ENCODE assay signal across 8 cellular contexts in genomic region chr19:39444598-39445257, GRCh38. TPM values are rescaled to one million over a fixed set of nuclear protein-coding genes. Genes with fewer than 3 reads are reported as not detected.
DNase-seq lines count a peak whose midpoint lies in the region; ATAC-seq, FAIRE-seq and TF ChIP-seq lines count a peak whose summit lies in the region.

No MANE protein-coding gene starts in this region.

- peaks cover 13% of the 10 kb centered on the region for H3K27me3 Mint-ChIP-seq in brain

- H3K4me3 ChIP-seq in A549 (peak overlapping the region; percentile 80), HL-60 (replicated peaks; ENCODE audit: insufficient read depth, low read length) (peak overlapping the region; percentile 81), left lung (peak overlapping the region; percentile 83 to 88), transverse colon (peak overlapping the region; percentile 61 to 95 (median 91))

- CTCF ChIA-PET in A549 (lab: Yijun Ruan, JAX) = interaction anchor here (0.6 to 14.2 kb wide), 16 partner anchors 9 to 588 kb away, joined by 3 to 279 read pairs (median 3); partner anchors contain the start of genes EID2B and RPS16

- peaks cover 41% of the 10 kb centered on the region for H3K36me3 Mint-ChIP-seq in brain

- whole genome bisulfite sequencing in A549 (ENCODE audit: missing lambda C conversion rate) = 3% methylated on average over 20 of the region's 20 CpGs
- WGBS in transverse colon (ENCODE audit: low coverage in 1 of 2), 2 donors = 2 to 5% methylated on average over 15 to 20 of the region's 20 CpGs

- DNase-seq in A549 (ENCODE audit: low read depth in 1 of 2, low spot score in 1 of 2) = no peak
- DNase-seq in HL-60 (ENCODE audit: low read depth in 1 of 2, low spot score in 1 of 2) = no peak
- DNase-seq in left lung = no peak
- no peak for DNase-seq in transverse colon
- no peak for DNase-seq in NCI-H510A (lab: John Stamatoyannopoulos, UW)
- DNase-seq in NCI-H526 treated with DMSO at 0.1 percent for 48 hours (lab: John Stamatoyannopoulos, UW) = no peak

- peak overlapping the region; percentile 94 to 98 (median 96) for H3K4me3 Mint-ChIP-seq in brain

- H3K36me3 ChIP-seq in left lung = peaks cover 0 to 15% of the 10 kb centered on the region in 2 donors
- no peaks in the 10 kb centered on the region for H3K36me3 ChIP-seq in transverse colon

- POLR2A ChIA-PET in A549 (lab: Yijun Ruan, JAX) = interaction anchor here (0.7 to 2.9 kb wide), 24 partner anchors 9 to 389 kb away, joined by 3 to 124 read pairs (median 5); partner anchors contain the start of genes DYRK1B, EID2, EID2B and MED29

- no peak for TF ChIP-seq RAD21 in A549 (conservative IDR thresholded peaks at IDR 0.05 in 1 of 2, IDR thresholded peaks at IDR 0.05 in 1 of 2)

- intact Hi-C loops in left lung (cut with DNase I) (no loop called here), transverse colon (cut with DNase I; ENCODE audit: low total_unique reads) (no loop called here)

- peak overlapping the region; percentile 77 for H3K4me2 ChIP-seq in A549

- ATAC-seq in A549 (peak; percentile 12 to 18; a peak in 5 of 6 replicates), left lung (peak; percentile 10), HG03039 (IDR thresholded peaks at IDR 0.05; ENCODE audit: unreplicated experiment) (no peak)

- no peaks in the 10 kb centered on the region for H3K9me3 Mint-ChIP-seq in brain

- peaks cover 54% of the 10 kb centered on the region for H3K4me1 Mint-ChIP-seq in brain

- peaks cover 34% of the 10 kb centered on the region for H3K4me1 ChIP-seq in A549
- peaks cover 20 to 53% of the 10 kb centered on the region in 2 donors for H3K4me1 ChIP-seq in left lung
- peaks cover 13 to 42% (median 26%) of the 10 kb centered on the region in 4 donors for H3K4me1 ChIP-seq in transverse colon

- peak overlapping the region; percentile 93 to 99 (median 98) for H3K27ac Mint-ChIP-seq in brain

- TF ChIP-seq EP300 in A549 (IDR thresholded peaks at IDR 0.05) = no peak
- no peak for TF ChIP-seq EP300 in transverse colon (IDR thresholded peaks at IDR 0.05; ENCODE audit: low read depth)

- no peak for TF ChIP-seq POLR2A in A549 (IDR thresholded peaks at IDR 0.05; ENCODE audit: low read length)
- TF ChIP-seq POLR2A in transverse colon (IDR thresholded peaks at IDR 0.05) = no peak

- in situ Hi-C loops in transverse colon (cut with MboI; ENCODE audit: low pct_ligation_motif_present in 1 of 4, low pct_unique_long_range_greater_than_20kb in 1 of 4, low sequenced_read_pairs in 3 of 4) = loop anchor here in 3 of 4 donors (5.0 to 25.0 kb wide), 3 partner anchors 88 to 93 kb away; partner anchors contain the start of genes EID2B (in 3 of the 3) and EID2 (in 1 of the 3)

- peak overlapping the region; percentile 86 to 90 for H3K27ac ChIP-seq in A549
- H3K27ac ChIP-seq in HL-60 (replicated peaks) = peak overlapping the region; percentile 78
- peak overlapping the region; percentile 96 for H3K27ac ChIP-seq in left lung
- peak overlapping the region; percentile 88 to 98 (median 96) for H3K27ac ChIP-seq in transverse colon

- FAIRE-seq in A549 (lab: Jason Lieb, UNC) = no peak

- TF ChIP-seq CTCF in A549 (IDR thresholded peaks at IDR 0.05) = no peak
- no peak for TF ChIP-seq CTCF in HL-60 (IDR thresholded peaks at IDR 0.05; ENCODE audit: insufficient read depth, low read length)
- no peak for TF ChIP-seq CTCF in brain (conservative IDR thresholded peaks at IDR 0.05)
- TF ChIP-seq CTCF in left lung (IDR thresholded peaks at IDR 0.05) = no peak
- TF ChIP-seq CTCF in transverse colon (IDR thresholded peaks at IDR 0.05) = no peak

- H3K9me3 ChIP-seq in A549 (no peaks in the 10 kb centered on the region), left lung (no peaks in the 10 kb centered on the region), transverse colon (no peaks in the 10 kb centered on the region)

- no peaks in the 10 kb centered on the region for H3K27me3 ChIP-seq in HL-60 (ENCODE audit: insufficient read depth, poor library complexity, severe bottlenecking)
- H3K27me3 ChIP-seq in left lung = no peaks in the 10 kb centered on the region
- H3K27me3 ChIP-seq in transverse colon = no peaks in the 10 kb centered on the region

TF ChIP-seq in A549, 52 proteins besides CTCF, POLR2A, EP300 and RAD21 (continues in another document):
- peak; percentile 82; the same call in 1 of the 2 replicates for TF ChIP-seq TP53 (CRISPR knock-in tag; IDR thresholded peaks at IDR 0.05)
- no peak for TF ChIP-seq NPAS2 (CRISPR knock-in tag; IDR thresholded peaks at IDR 0.05; ENCODE audit: borderline replicate concordance)
- TF ChIP-seq HDAC2 (IDR thresholded peaks at IDR 0.05) = no peak
- no peak for TF ChIP-seq MAX (IDR thresholded peaks at IDR 0.05)
- 0 out of 2 replicates have a peak, but pooled peaks have one; percentile 47 for TF ChIP-seq HMGXB4 (CRISPR knock-in tag; IDR thresholded peaks at IDR 0.05; ENCODE audit: borderline replicate concordance)
- TF ChIP-seq PHF8 (IDR thresholded peaks at IDR 0.05; ENCODE audit: borderline replicate concordance, low read depth) = peak; percentile 85
- TF ChIP-seq CHD4 (IDR thresholded peaks at IDR 0.05; ENCODE audit: borderline replicate concordance) = 0 out of 2 replicates have a peak, but pooled peaks have one; percentile 44
- 0 out of 2 replicates have a peak, but pooled peaks have one; percentile 18 for TF ChIP-seq GATA3 (IDR thresholded peaks at IDR 0.05; ENCODE audit: borderline replicate concordance)

RNA-seq across cellular contexts. Expression of gene SUPT5H, which starts 0.7 kb away (rescaled TPM):
- polyA plus RNA-seq in A549 (2011; rRNA removed) = 133 and 186 TPM in 2 replicates
- 147 and 165 TPM in 2 replicates for polyA plus RNA-seq in A549 (2012; cell fraction: cytosol; rRNA removed)
- 393 and 418 TPM in 2 replicates for polyA plus RNA-seq in A549 (2012; cell fraction: nucleus; rRNA removed)
- 200 to 223 TPM (median 222 TPM) in 3 replicates for polyA plus RNA-seq in A549 (2017; fragmentation: RNase III; extraction: RNeasy Plus Mini Kit Qiagen cat#74134 plus additional on column Dnase treatment)
- polyA minus RNA-seq in A549 (2011; rRNA and poly(A)+ RNA removed) = 133 and 149 TPM in 2 replicates
- 142 TPM for polyA plus RNA-seq in brain (ENCODE audit: insufficient read depth, low read depth, low replicate concordance)
- 100 to 1,000 TPM in 1 of 2 donors, 10 to 100 TPM in 1; 93.6 to 102 TPM for total RNA-seq in left lung
- 100 to 1,000 TPM in 3 of 4 donors, 10 to 100 TPM in 1; 97.1 to 161 (median 125) TPM for total RNA-seq in transverse colon

RNA-seq across cellular contexts. Expression of gene RPS16, which starts 9.0 kb away (rescaled TPM):
- 4,855 and 5,722 TPM in 2 replicates for polyA plus RNA-seq in A549 (2011; rRNA removed)
- 15,003 and 17,959 TPM in 2 replicates for polyA plus RNA-seq in A549 (2012; cell fraction: cytosol; rRNA removed)
- 8,488 and 9,467 TPM in 2 replicates for polyA plus RNA-seq in A549 (2012; cell fraction: nucleus; rRNA removed)
- 4,280 to 4,348 TPM (median 4,297 TPM) in 3 replicates for polyA plus RNA-seq in A549 (2017; fragmentation: RNase III; extraction: RNeasy Plus Mini Kit Qiagen cat#74134 plus additional on column Dnase treatment)
- polyA minus RNA-seq in A549 (2011; rRNA and poly(A)+ RNA removed) = 5,249 and 5,947 TPM in 2 replicates
- polyA plus RNA-seq in brain (ENCODE audit: insufficient read depth, low read depth, low replicate concordance) = 2,932 TPM
- total RNA-seq in left lung = 1,000 to 10,000 TPM; 1,507 to 1,549 TPM
- total RNA-seq in transverse colon = 1,000 to 10,000 TPM in 3 of 4 donors, 100 to 1,000 TPM in 1; 718 to 1,665 (median 1,335) TPM

RNA-seq across cellular contexts. Expression of gene PLEKHG2, which starts 32.3 kb away (rescaled TPM):
- polyA plus RNA-seq in A549 (2011; rRNA removed) = 21.6 and 35.1 TPM in 2 replicates
- 17.7 and 23.5 TPM in 2 replicates for polyA plus RNA-seq in A549 (2012; cell fraction: cytosol; rRNA removed)
- 94.8 and 104 TPM in 2 replicates for polyA plus RNA-seq in A549 (2012; cell fraction: nucleus; rRNA removed)
- 32.2 to 41.7 TPM (median 39.1 TPM) in 3 replicates for polyA plus RNA-seq in A549 (2017; fragmentation: RNase III; extraction: RNeasy Plus Mini Kit Qiagen cat#74134 plus additional on column Dnase treatment)
- 43.4 and 45.6 TPM in 2 replicates for polyA minus RNA-seq in A549 (2011; rRNA and poly(A)+ RNA removed)
- 28.8 TPM for polyA plus RNA-seq in brain (ENCODE audit: insufficient read depth, low read depth, low replicate concordance)
- total RNA-seq in left lung = 10 to 100 TPM; 39.5 to 50.8 TPM
- total RNA-seq in transverse colon = 10 to 100 TPM in 2 of 4 donors, 1 to 10 TPM in 2; 6.1 to 27.7 (median 11.9) TPM

RNA-seq across cellular contexts. Expression of gene TIMM50, which starts 35.9 kb away (rescaled TPM):
- polyA plus RNA-seq in A549 (2011; rRNA removed) = 234 and 246 TPM in 2 replicates
- 370 and 374 TPM in 2 replicates for polyA plus RNA-seq in A549 (2012; cell fraction: cytosol; rRNA removed)
- polyA plus RNA-seq in A549 (2012; cell fraction: nucleus; rRNA removed) = 384 and 439 TPM in 2 replicates
- 196 to 206 TPM (median 204 TPM) in 3 replicates for polyA plus RNA-seq in A549 (2017; fragmentation: RNase III; extraction: RNeasy Plus Mini Kit Qiagen cat#74134 plus additional on column Dnase treatment)
- polyA minus RNA-seq in A549 (2011; rRNA and poly(A)+ RNA removed) = 284 and 290 TPM in 2 replicates
- polyA plus RNA-seq in brain (ENCODE audit: insufficient read depth, low read depth, low replicate concordance) = 94.7 TPM
- 10 to 100 TPM; 46.0 to 60.3 TPM for total RNA-seq in left lung
- 10 to 100 TPM; 21.7 to 54.0 (median 33.5) TPM for total RNA-seq in transverse colon

RNA-seq across cellular contexts. Expression of gene ZFP36, which starts 38.1 kb away (rescaled TPM):
- polyA plus RNA-seq in A549 (2011; rRNA removed) = 29.1 and 35.6 TPM in 2 replicates
- 37.1 and 59.9 TPM in 2 replicates for polyA plus RNA-seq in A549 (2012; cell fraction: cytosol; rRNA removed)
- 113 and 124 TPM in 2 replicates for polyA plus RNA-seq in A549 (2012; cell fraction: nucleus; rRNA removed)
- polyA plus RNA-seq in A549 (2017; fragmentation: RNase III; extraction: RNeasy Plus Mini Kit Qiagen cat#74134 plus additional on column Dnase treatment) = 16.5 to 22.1 TPM (median 18.3 TPM) in 3 replicates
- polyA minus RNA-seq in A549 (2011; rRNA and poly(A)+ RNA removed) = 13.2 and 18.9 TPM in 2 replicates
- polyA plus RNA-seq in brain (ENCODE audit: insufficient read depth, low read depth, low replicate concordance) = 20.6 TPM
- total RNA-seq in left lung = 100 to 1,000 TPM; 165 to 172 TPM
- 100 to 1,000 TPM; 280 to 924 (median 309) TPM for total RNA-seq in transverse colon
